In genomic region chr3:148992635-148993230, GRCh38 we compare ENCODE assay signal across 9 cellular contexts. TPM values are rescaled to one million over a fixed set of nuclear protein-coding genes. Genes with fewer than 3 reads are reported as not detected.
DNase-seq lines count a peak whose midpoint lies in the region; ATAC-seq and TF ChIP-seq lines count a peak whose summit lies in the region.
"Had no signal": no experiment of that assay in that cellular context is flagged by ENCODE, and none has a peak within 500 bp of the region (broad histone marks: within the 10 kb centered on the region; RNA-seq: fewer than 3 reads in every experiment).

No MANE protein-coding gene starts in this region.

- no peaks in the 10 kb centered on the region for H3K4me1 Mint-ChIP-seq in endothelial cell (ENCODE audit: unreplicated experiment)

- no peaks in the 10 kb centered on the region for H3K9me3 ChIP-seq in NT2/D1 (ENCODE audit: insufficient read depth, low read length)
- no peaks in the 10 kb centered on the region for H3K9me3 ChIP-seq in parathyroid adenoma (ENCODE audit: control insufficient read depth, low read length)

- H3K4me2 ChIP-seq in parathyroid adenoma (ENCODE audit: low read length) = peak overlapping the region; percentile 92

- DNase-seq in COLO668 (lab: John Stamatoyannopoulos, UW; ENCODE audit: unreplicated experiment) (peak; percentile 4), NT2/D1 (ENCODE audit: low read depth, low spot score) (no peak), endothelial cell (ENCODE audit: low spot score) (no peak), RKO (ENCODE audit: low spot score) (no peak), omental fat pad (ENCODE audit: low spot score) (no peak), NCI-H2196 (lab: John Stamatoyannopoulos, UW; ENCODE audit: unreplicated experiment) (no peak)
- DNase-seq: NCI-H1417 treated with DMSO at 0.1 percent for 48 hours had no signal

- no peak for TF ChIP-seq CTCF in endothelial cell (IDR thresholded peaks at IDR 0.05; ENCODE audit: unreplicated experiment)
- TF ChIP-seq CTCF in parathyroid adenoma (IDR thresholded peaks at IDR 0.05) = no peak
- TF ChIP-seq CTCF in omental fat pad (IDR thresholded peaks at IDR 0.05) = no peak

- H3K27me3 Mint-ChIP-seq in endothelial cell (ENCODE audit: unreplicated experiment) = peaks cover 6% of the 10 kb centered on the region

- H2AFZ ChIP-seq in parathyroid adenoma = peak overlapping the region; percentile 100

- H3K4me3 Mint-ChIP-seq in endothelial cell (ENCODE audit: unreplicated experiment) = peak overlapping the region; percentile 89

- H3K36me3 ChIP-seq in NT2/D1 (ENCODE audit: insufficient read depth, insufficient read length, low read length) = peaks cover 32% of the 10 kb centered on the region
- H3K36me3 ChIP-seq in parathyroid adenoma (ENCODE audit: control insufficient read depth, insufficient read depth, low read length) = no peaks in the 10 kb centered on the region

- H3K9ac ChIP-seq in NT2/D1 (ENCODE audit: insufficient read length, low read depth) (peak overlapping the region; percentile 83), parathyroid adenoma (no peak overlapping the region)

- H3K4me3 ChIP-seq in NT2/D1 (ENCODE audit: insufficient read length, low read depth) = peak overlapping the region; percentile 64
- no peak overlapping the region for H3K4me3 ChIP-seq in parathyroid adenoma (ENCODE audit: low read depth, low read length)

- peaks cover 6% of the 10 kb centered on the region for H3K79me2 ChIP-seq in parathyroid adenoma

- no peak overlapping the region for H3K27ac ChIP-seq in parathyroid adenoma

- H3K27me3 ChIP-seq in NT2/D1 (ENCODE audit: insufficient read depth, insufficient read length) (peaks cover 17% of the 10 kb centered on the region), parathyroid adenoma (ENCODE audit: control insufficient read depth, insufficient read depth, low read length) (no peaks in the 10 kb centered on the region)

- ATAC-seq in GM21423 (IDR thresholded peaks at IDR 0.05; ENCODE audit: unreplicated experiment) (no peak), omental fat pad (ENCODE audit: low FRiP score) (no peak)

- no peaks in the 10 kb centered on the region for H3K9me3 Mint-ChIP-seq in endothelial cell (ENCODE audit: unreplicated experiment)

- H3K4me1 ChIP-seq in NT2/D1 (ENCODE audit: insufficient read depth, insufficient read length) (peaks cover 4% of the 10 kb centered on the region), parathyroid adenoma (peaks cover 8% of the 10 kb centered on the region)

- peak overlapping the region; percentile 39 for H3K27ac Mint-ChIP-seq in endothelial cell (ENCODE audit: unreplicated experiment)

- H3K36me3 Mint-ChIP-seq in endothelial cell (ENCODE audit: low read depth, unreplicated experiment) = peaks cover 24% of the 10 kb centered on the region

RNA-seq across cellular contexts. Expression of gene GYG1, which starts 1.4 kb away (rescaled TPM):
- total RNA-seq in endothelial cell (ENCODE audit: unreplicated experiment) (44.8 TPM), omental fat pad (10 to 100 TPM; 23.2 to 40.8 (median 30.4) TPM)
